Comparison of ENCODE assay signal across 20 cellular contexts in genomic region chr7:70790215-70791073, GRCh38.
DNase-seq lines count a peak whose midpoint lies in the region; ATAC-seq and TF ChIP-seq lines count a peak whose summit lies in the region.
"Had no signal": no experiment of that assay in that cellular context is flagged by ENCODE, and none has a peak within 500 bp of the region (broad histone marks: within the 10 kb centered on the region; RNA-seq: fewer than 3 reads in every experiment).

No MANE protein-coding gene starts in this region.

- H4K20me1 ChIP-seq in H9 (ENCODE audit: control insufficient read depth, insufficient read depth, insufficient read length): no peaks in the 10 kb centered on the region

- H2AFZ ChIP-seq in H9 (ENCODE audit: low read length) (no peak overlapping the region), neuronal stem cell (ENCODE audit: low read length) (no peak overlapping the region)

- H3K36me3 ChIP-seq in neuronal stem cell (replicated peaks in 1 of 2; ENCODE audit: control insufficient read depth in 2 of 2, insufficient read depth in 2 of 2, low read length in 2 of 2): peaks cover 20 to 97% of the 10 kb centered on the region in 2 donors
- peaks cover 9 to 11% of the 10 kb centered on the region in 2 donors for H3K36me3 ChIP-seq in aorta (ENCODE audit: control insufficient read depth in 1 of 2, insufficient read depth in 2 of 2, low read length in 1 of 2)

- H3K79me2 ChIP-seq in H9 (ENCODE audit: insufficient read depth, low read length): no peaks in the 10 kb centered on the region

- H4K8ac ChIP-seq in H9 (replicated peaks; ENCODE audit: insufficient read length, low read depth, low read length) (no peak overlapping the region), neuronal stem cell (ENCODE audit: low read depth, low read length) (no peak overlapping the region)

- no peaks in the 10 kb centered on the region for H3K9me3 Mint-ChIP-seq in H9
- H3K9me3 Mint-ChIP-seq: CD8-positive, alpha-beta memory T cell had no signal

- H3K4me3 Mint-ChIP-seq in H9: no peak overlapping the region
- H3K4me3 Mint-ChIP-seq: CD8-positive, alpha-beta memory T cell had no signal

- H3K4me3 ChIP-seq in neuronal stem cell (ENCODE audit: low read length in 2 of 2): no peak overlapping the region
- no peak overlapping the region for H3K4me3 ChIP-seq in aorta (ENCODE audit: low read length in 2 of 2)
- H3K4me3 ChIP-seq: BLaER1, GM12878 had no signal

- no peak overlapping the region for H2BK15ac ChIP-seq in H9 (ENCODE audit: low read depth, low read length)
- no peak overlapping the region for H2BK15ac ChIP-seq in neuronal stem cell (ENCODE audit: low read length)

- WGBS in H9 (ENCODE audit: extremely low coverage, insufficient read length, low lambda C conversion rate): no CpG with 5 or more reads among the region's 63 CpGs
- no CpG with 5 or more reads among the region's 63 CpGs for WGBS in neuronal stem cell (ENCODE audit: extremely low coverage in 2 of 2, insufficient read length in 2 of 2, insufficient replicate concordance in 1 of 2), 2 donors
- WGBS in aorta, 2 donors: 95 to 96% methylated on average over 63 of the region's 63 CpGs

- H3K23ac ChIP-seq in H9 (ENCODE audit: insufficient read length, low read depth, low read length): no peak overlapping the region
- H3K23ac ChIP-seq in neuronal stem cell (ENCODE audit: low read depth, low read length, poor library complexity): peak overlapping the region; percentile 57

- no peaks in the 10 kb centered on the region for H3K4me1 ChIP-seq in H9 (ENCODE audit: insufficient read depth, low read length)
- no peaks in the 10 kb centered on the region for H3K4me1 ChIP-seq in neuronal stem cell (ENCODE audit: control insufficient read depth in 2 of 2, insufficient read depth in 1 of 2, low read depth in 1 of 2, low read length in 2 of 2)
- no peaks in the 10 kb centered on the region for H3K4me1 ChIP-seq in aorta (ENCODE audit: control insufficient read depth in 1 of 2, insufficient read depth in 2 of 2, low read length in 2 of 2)
- H3K4me1 ChIP-seq: BLaER1 had no signal

- no peak for TF ChIP-seq CTCF in H9 (conservative IDR thresholded peaks at IDR 0.05)

- DNase-seq in H9: no peak
- DNase-seq in iPS-NIHi11 (ENCODE audit: low spot score): peak; percentile 20
- no peak for DNase-seq in neuronal stem cell (ENCODE audit: low spot score)
- peak in 1 of 2 donors; percentile 45 for DNase-seq in aorta
- no peak for DNase-seq in amygdala (lab: John Stamatoyannopoulos, UW)
- no peak for DNase-seq in NCI-H1930 (lab: John Stamatoyannopoulos, UW)
- DNase-seq: CD8-positive, alpha-beta memory T cell; DMS53; EL; GOT3; NCI-H1105; NCI-H187; NCI-H226; NCI-H524; NCI-H82; OCI-M1; SHP77 had no signal

- peaks cover 2% of the 10 kb centered on the region; the same call in 1 of the 2 replicates for H3K27me3 Mint-ChIP-seq in H9 (ENCODE audit: low read depth)
- H3K27me3 Mint-ChIP-seq: CD8-positive, alpha-beta memory T cell had no signal

- H3K36me3 Mint-ChIP-seq in H9 (ENCODE audit: insufficient read depth in 1 of 3, low read depth in 3 of 3): peaks cover 54 to 95% (median 79%) of the 10 kb centered on the region in 3 experiments

- H3K14ac ChIP-seq in H9 (ENCODE audit: insufficient read depth, low read length): no peak overlapping the region
- no peak overlapping the region for H3K14ac ChIP-seq in neuronal stem cell (ENCODE audit: low read length)

- H3K4ac ChIP-seq in H9 (ENCODE audit: low read depth, low read length) (no peak overlapping the region), neuronal stem cell (ENCODE audit: low read length) (no peak overlapping the region)

- H2BK12ac ChIP-seq in H9 (ENCODE audit: insufficient read length, low read depth, low read length) (no peak overlapping the region), neuronal stem cell (ENCODE audit: low read length) (no peak overlapping the region)

- H3K9ac ChIP-seq in H9 (ENCODE audit: extremely low read depth, insufficient read length, low read length) (no peak overlapping the region), neuronal stem cell (ENCODE audit: low read depth, low read length, poor library complexity) (no peak overlapping the region)
- H3K9ac ChIP-seq: BLaER1 had no signal

- H3K9me3 ChIP-seq in H9 (ENCODE audit: control insufficient read depth, low read depth, low read length) (no peaks in the 10 kb centered on the region), neuronal stem cell (replicated peaks in 1 of 2; ENCODE audit: control insufficient read depth in 2 of 2, insufficient read depth in 1 of 2, low read depth in 1 of 2, low read length in 2 of 2) (no peaks in the 10 kb centered on the region), aorta (ENCODE audit: control insufficient read depth, low read length) (no peaks in the 10 kb centered on the region)
- H3K9me3 ChIP-seq: BLaER1 had no signal

- ATAC-seq in aorta (ENCODE audit: low FRiP score) (peak; percentile 15), GM21528 (IDR thresholded peaks at IDR 0.05; ENCODE audit: low FRiP score, unreplicated experiment) (no peak)
- ATAC-seq: GM12878 had no signal

- H3K18ac ChIP-seq in H9 (ENCODE audit: insufficient read length, low read depth, low read length): no peak overlapping the region
- H3K18ac ChIP-seq in neuronal stem cell (ENCODE audit: low read length): no peak overlapping the region

- H3K4me1 Mint-ChIP-seq in H9: peaks cover 4 to 8% of the 10 kb centered on the region in 2 experiments; a peak in 3 of 4 replicates

- no peak overlapping the region for H2BK5ac ChIP-seq in H9 (ENCODE audit: insufficient read length, low read length)
- no peak overlapping the region for H2BK5ac ChIP-seq in neuronal stem cell (ENCODE audit: low read length)

- H3T11ph ChIP-seq in H9 (ENCODE audit: low read length): no peak overlapping the region

- no peaks in the 10 kb centered on the region for H3K23me2 ChIP-seq in H9 (ENCODE audit: insufficient read length, low read depth, low read length, poor library complexity, severe bottlenecking)

- no peak overlapping the region for H2BK120ac ChIP-seq in H9 (ENCODE audit: low read depth, low read length, poor library complexity, severe bottlenecking)
- no peak overlapping the region for H2BK120ac ChIP-seq in neuronal stem cell (ENCODE audit: low read depth, low read length)

- H3K27ac ChIP-seq in H9 (ENCODE audit: insufficient read length, low read depth, low read length) (no peak overlapping the region), neuronal stem cell (replicated peaks; ENCODE audit: low read length) (no peak overlapping the region), aorta (ENCODE audit: low read depth in 1 of 2, low read length in 2 of 2) (no peak overlapping the region)
- H3K27ac ChIP-seq: BLaER1 had no signal

- no peak overlapping the region for H4K5ac ChIP-seq in H9 (ENCODE audit: insufficient read length, low read depth, low read length)

- H3K79me1 ChIP-seq in H9 (ENCODE audit: insufficient read depth, low read depth, low read length, poor library complexity, severe bottlenecking) (no peaks in the 10 kb centered on the region), neuronal stem cell (ENCODE audit: low read depth, low read length) (no peaks in the 10 kb centered on the region)

- H3K27ac Mint-ChIP-seq in H9: peak overlapping the region; percentile 16 to 82 (median 75); a peak in 3 of 7 replicates

- H3K27me3 ChIP-seq in H9 (ENCODE audit: insufficient read depth, low read length) (no peaks in the 10 kb centered on the region), neuronal stem cell (ENCODE audit: control insufficient read depth in 3 of 3, insufficient read depth in 3 of 3, low read depth in 1 of 3, low read length in 3 of 3) (no peaks in the 10 kb centered on the region), aorta (ENCODE audit: control insufficient read depth in 1 of 2, insufficient read depth in 2 of 2, low read length in 1 of 2) (no peaks in the 10 kb centered on the region)
- H3K27me3 ChIP-seq: BLaER1 had no signal

- H3K56ac ChIP-seq in H9 (ENCODE audit: insufficient read length, low read depth, low read length): no peak overlapping the region

- H2BK20ac ChIP-seq in H9 (ENCODE audit: low read depth, low read length, poor library complexity, severe bottlenecking): no peak overlapping the region

- H4K91ac ChIP-seq in H9 (ENCODE audit: insufficient read length, low read depth, low read length): no peak overlapping the region
- H4K91ac ChIP-seq in neuronal stem cell (ENCODE audit: low read depth, low read length, poor library complexity): no peak overlapping the region

- intact Hi-C loops in aorta (cut with DNase I): no loop called here

- no peak overlapping the region for H3K4me2 ChIP-seq in H9 (ENCODE audit: insufficient read depth, insufficient read length, low read length)
- no peak overlapping the region for H3K4me2 ChIP-seq in neuronal stem cell (ENCODE audit: insufficient read depth, low read length, poor library complexity, severe bottlenecking)
- H3K4me2 ChIP-seq: BLaER1 had no signal

- H2AK5ac ChIP-seq in H9 (ENCODE audit: insufficient read length, low read length): no peak overlapping the region
- no peak overlapping the region for H2AK5ac ChIP-seq in neuronal stem cell (ENCODE audit: low read depth, low read length)
